ENCODE assay signal across 19 cellular contexts in the genomic region with DNA sequence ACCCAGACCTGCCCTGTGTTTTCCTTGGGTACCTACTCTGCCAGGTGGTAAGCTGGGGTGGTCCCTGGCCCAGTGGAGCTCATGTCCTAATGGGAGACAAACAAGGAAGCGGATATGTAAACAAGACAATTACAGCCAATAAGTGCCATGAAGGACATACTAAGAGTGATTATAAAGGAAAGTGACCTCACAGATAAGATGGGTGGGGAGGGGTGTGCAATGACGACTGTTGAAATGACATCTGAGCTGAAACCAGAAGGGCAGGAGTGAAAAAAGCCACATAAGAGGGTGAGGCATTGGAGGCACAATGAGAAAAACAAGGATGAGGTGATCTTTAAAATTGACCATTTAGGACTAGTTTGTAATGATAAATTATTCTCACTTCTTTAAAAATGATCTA.
"Had no signal": no experiment of that assay in that cellular context is flagged by ENCODE, and none has a peak within 500 bp of the region (broad histone marks: within the 10 kb centered on the region; RNA-seq: fewer than 3 reads in every experiment).

No MANE protein-coding gene starts in this region.

- ATAC-seq: gastrocnemius medialis, lower lobe of right lung, right lobe of liver, WTC11 had no signal

- H3K36me3 ChIP-seq: gastrocnemius medialis, lower lobe of right lung, right lobe of liver, tibial nerve had no signal

- H3K4me1 ChIP-seq: gastrocnemius medialis, lower lobe of right lung, tibial nerve had no signal

- DNase-seq: activated CD4-positive, alpha-beta memory T cell treated with anti-CD3 and anti-CD28 coated beads, Interleukin-2, amount 10 ng/mL, durations not matched to agents 7 days and 5 days; activated CD4-positive, alpha-beta T cell treated with anti-CD3 and anti-CD28 coated beads for 1 hour; activated CD4-positive, alpha-beta T cell treated with anti-CD3 and anti-CD28 coated beads, Interleukin-2, amount 10 ng/mL, durations not matched to agents 7 days and 5 days; activated CD8-positive, alpha-beta memory T cell treated with anti-CD3 and anti-CD28 coated beads, Interleukin-2, amount 50 U/mL, for 48 hours; activated T-cell treated with anti-CD3 and anti-CD28 coated beads, Interleukin-2, amount 50 U/mL, for 24 hours; dorsolateral prefrontal cortex; effector memory CD4-positive, alpha-beta T cell; gastrocnemius medialis; glutamatergic neuron; hippocampal formation; lower lobe of right lung; mesendoderm; posterior cingulate gyrus; right lobe of liver; stimulated activated CD4-positive, alpha-beta T cell treated with anti-CD3 and anti-CD28 coated beads, Interleukin-2, amount 100 ng/mL, for 48 hours; stimulated activated naive CD4-positive, alpha-beta T cell treated with Interleukin-2 at 50 U/mL for 16 hours; T-helper 2 cell had no signal

- H3K9me3 ChIP-seq: gastrocnemius medialis, lower lobe of right lung, right lobe of liver, tibial nerve had no signal

- H3K4me3 ChIP-seq: dorsolateral prefrontal cortex, gastrocnemius medialis, lower lobe of right lung, right lobe of liver, tibial nerve had no signal

- H3K27ac ChIP-seq: dorsolateral prefrontal cortex, gastrocnemius medialis, lower lobe of right lung, right lobe of liver, tibial nerve had no signal

- H3K27me3 ChIP-seq: dorsolateral prefrontal cortex, gastrocnemius medialis, right lobe of liver, tibial nerve had no signal
